ENCODE assay signal across 8 cellular contexts in genomic region chr22:31646186-31647019, GRCh38. TPM values are rescaled to one million over a fixed set of nuclear protein-coding genes. Genes with fewer than 3 reads are reported as not detected.
DNase-seq lines count a peak whose midpoint lies in the region; ATAC-seq and TF ChIP-seq lines count a peak whose summit lies in the region.

No MANE protein-coding gene starts in this region.

- intact Hi-C loops in CD4-positive, alpha-beta memory T cell (cut with micrococcal nuclease): no loop called here
- intact Hi-C loops in left lung (cut with DNase I): no loop called here

- no peaks in the 10 kb centered on the region for H3K9me3 Mint-ChIP-seq in CD4-positive, alpha-beta memory T cell

- TF ChIP-seq CTCF in HFF-Myc (IDR thresholded peaks at IDR 0.05; ENCODE audit: low read depth, low read length, missing control alignments) (no peak), left lung (IDR thresholded peaks at IDR 0.05) (no peak)

- no peak overlapping the region for H3K4me3 ChIP-seq in CD4-positive, alpha-beta memory T cell (ENCODE audit: low read length in 2 of 2)
- H3K4me3 ChIP-seq in HFF-Myc (replicated peaks; ENCODE audit: low read depth, low read length) (no peak overlapping the region), left lung (no peak overlapping the region)

- POLR2A ChIA-PET in CD4-positive, alpha-beta memory T cell (lab: Charles Lee; ENCODE audit: partially characterized antibody): interaction anchor here (0.7 to 1.6 kb wide), 2 partner anchors 15 to 23 kb away, joined by 4 to 7 read pairs; partner anchors contain the start of gene PISD

- no peak for DNase-seq in CD4-positive, alpha-beta memory T cell
- DNase-seq in HFF-Myc (ENCODE audit: extremely low read depth, low read depth) (peak; percentile 95), left lung (no peak), ureter (ENCODE audit: low spot score) (no peak), DMS114 treated with DMSO at 0.1 percent for 48 hours (lab: John Stamatoyannopoulos, UW; ENCODE audit: unreplicated experiment) (no peak), GF-D8 (lab: John Stamatoyannopoulos, UW) (no peak), COR-L47 (lab: John Stamatoyannopoulos, UW) (no peak)
- peak; percentile 28 to 42 for DNase-seq in activated T-cell treated with anti-CD3 and anti-CD28 coated beads, Interleukin-2, amount 50 U/mL, for 48 hours

- ATAC-seq in left lung: peak; percentile 77

- H3K4me3 Mint-ChIP-seq in CD4-positive, alpha-beta memory T cell: no peak overlapping the region

- peaks cover 9 to 19% (median 12%) of the 10 kb centered on the region in 4 donors for H3K4me1 Mint-ChIP-seq in CD4-positive, alpha-beta memory T cell

- no peaks in the 10 kb centered on the region for H3K4me1 ChIP-seq in CD4-positive, alpha-beta memory T cell (ENCODE audit: insufficient read depth, low read length)
- H3K4me1 ChIP-seq in left lung: peaks cover 0 to 56% of the 10 kb centered on the region in 2 donors

- CTCF ChIA-PET in CD4-positive, alpha-beta memory T cell (lab: Charles Lee; ENCODE audit: partially characterized antibody): interaction anchor here (1.8 kb wide), 2 partner anchors 15 to 19 kb away, joined by 3 to 6 read pairs; no protein-coding TSS in a partner anchor

- H3K36me3 ChIP-seq in CD4-positive, alpha-beta memory T cell (ENCODE audit: insufficient read depth, low read length): peaks cover 18% of the 10 kb centered on the region
- peaks cover 0 to 31% of the 10 kb centered on the region in 2 donors for H3K36me3 ChIP-seq in left lung

- H3K36me3 Mint-ChIP-seq in CD4-positive, alpha-beta memory T cell: peaks cover 32 to 51% of the 10 kb centered on the region in 2 donors

- no peaks in the 10 kb centered on the region for H3K27me3 ChIP-seq in CD4-positive, alpha-beta memory T cell (ENCODE audit: insufficient read depth, low read length)
- no peaks in the 10 kb centered on the region for H3K27me3 ChIP-seq in left lung

- H3K9me3 ChIP-seq in CD4-positive, alpha-beta memory T cell (ENCODE audit: control insufficient read depth in 1 of 2, low read length in 2 of 2): no peaks in the 10 kb centered on the region
- H3K9me3 ChIP-seq in left lung: no peaks in the 10 kb centered on the region

- H3K27me3 Mint-ChIP-seq in CD4-positive, alpha-beta memory T cell: no peaks in the 10 kb centered on the region

- H3K27ac ChIP-seq in CD4-positive, alpha-beta memory T cell (ENCODE audit: low read depth, low read length): no peak overlapping the region
- H3K27ac ChIP-seq in left lung: peak overlapping the region; percentile 28 to 53

- H3K27ac Mint-ChIP-seq in CD4-positive, alpha-beta memory T cell: peak overlapping the region in 5 of 7 donors; percentile 22 to 70 (median 35)

RNA-seq across cellular contexts. Expression of gene PISD, which starts 15.6 kb away (rescaled TPM):
- 10 to 100 TPM; 34.3 to 35.4 TPM for total RNA-seq in CD4-positive, alpha-beta memory T cell
- 10 to 100 TPM; 16.7 to 27.3 TPM for polyA plus RNA-seq in CD4-positive, alpha-beta memory T cell
- total RNA-seq in left lung: 10 to 100 TPM; 32.3 to 60.5 TPM
- total RNA-seq in ureter: 68.0 TPM

Comparison
In these comparisons a context has a peak if more than half of its experiments do, and no peak if none do; other contexts are left out.
1. DNase-seq: peak in HFF-Myc (single experiment) and activated T-cell treated with anti-CD3 and anti-CD28 coated beads, Interleukin-2, amount 50 U/mL, for 48 hours (2 of 2); none in CD4-positive, alpha-beta memory T cell (0 of 5), left lung (0 of 2), ureter (single experiment), DMS114 treated with DMSO at 0.1 percent for 48 hours (single experiment), GF-D8 (single experiment) and COR-L47 (single experiment).